8 cellular contexts compared by ENCODE assay signal in genomic region chr9:137028013-137028280, GRCh38. TPM values are rescaled to one million over a fixed set of nuclear protein-coding genes. Genes with fewer than 3 reads are reported as not detected.
DNase-seq lines count a peak whose midpoint lies in the region; ATAC-seq, FAIRE-seq and TF ChIP-seq lines count a peak whose summit lies in the region.

TSS of gene ABCA2 (minus strand) at chr9:137028237. CDS start at chr9:137028140, 97 bp downstream.

- no peaks in the 10 kb centered on the region for H3K27me3 ChIP-seq in HL-60 (ENCODE audit: insufficient read depth, poor library complexity, severe bottlenecking)
- H3K27me3 ChIP-seq in left ventricle myocardium inferior (ENCODE audit: low read depth) = no peaks in the 10 kb centered on the region

- no peaks in the 10 kb centered on the region for H3K36me3 Mint-ChIP-seq in activated CD8-positive, alpha-beta T cell treated with anti-CD3 and anti-CD28 coated beads for 36 hours (ENCODE audit: low read depth)

- no peaks in the 10 kb centered on the region for H3K9me3 Mint-ChIP-seq in activated CD8-positive, alpha-beta T cell treated with anti-CD3 and anti-CD28 coated beads for 36 hours

- FAIRE-seq in D721Med (lab: Jason Lieb, UNC) = no peak

- POLR2A ChIA-PET in activated CD8-positive, alpha-beta T cell treated with anti-CD3 and anti-CD28 coated beads for 36 hours (lab: Charles Lee) = interaction anchor here (1.6 kb wide), 1 partner anchor 26 kb away, joined by 3 read pairs; the partner anchor contains the start of gene ENTPD2

- DNase-seq in HL-60 (ENCODE audit: low read depth in 1 of 2, low spot score in 1 of 2) (no peak), left ventricle myocardium inferior (no peak), retinal pigment epithelial cell (ENCODE audit: low read depth) (no peak), D721Med (ENCODE audit: insufficient read length, low spot score) (no peak), NCI-H82 treated with DMSO at 0.1 percent for 48 hours (lab: John Stamatoyannopoulos, UW; ENCODE audit: unreplicated experiment) (no peak)
- DNase-seq in activated CD8-positive, alpha-beta T cell treated with anti-CD3 and anti-CD28 coated beads for 36 hours = no peak

- H3K27ac Mint-ChIP-seq in activated CD8-positive, alpha-beta T cell treated with anti-CD3 and anti-CD28 coated beads for 36 hours = peak within 1 kb of the TSS; percentile 25

- H3K27me3 Mint-ChIP-seq in activated CD8-positive, alpha-beta T cell treated with anti-CD3 and anti-CD28 coated beads for 36 hours = no peaks in the 10 kb centered on the region

- CTCF ChIA-PET in activated CD8-positive, alpha-beta T cell treated with anti-CD3 and anti-CD28 coated beads for 36 hours (lab: Charles Lee) = interaction anchor here (1.0 to 8.3 kb wide), 12 partner anchors 17 to 186 kb away, joined by 3 to 109 read pairs (median 13); partner anchors contain the start of genes AJM1, CLIC3, MAN1B1 and NPDC1

- no peak for ATAC-seq in activated CD8-positive, alpha-beta T cell treated with anti-CD3 and anti-CD28 coated beads for 36 hours
- no peak for ATAC-seq in GM21526 (IDR thresholded peaks at IDR 0.05; ENCODE audit: low FRiP score, unreplicated experiment)
- no peak for ATAC-seq in GM19035 (IDR thresholded peaks at IDR 0.05; ENCODE audit: unreplicated experiment)

- TF ChIP-seq CTCF in HL-60 (IDR thresholded peaks at IDR 0.05; ENCODE audit: insufficient read depth, low read length) (no peak), left ventricle myocardium inferior (IDR thresholded peaks at IDR 0.05; ENCODE audit: borderline replicate concordance) (no peak), retinal pigment epithelial cell (conservative IDR thresholded peaks at IDR 0.05; ENCODE audit: low read depth, low read length) (no peak), D721Med (IDR thresholded peaks at IDR 0.05; ENCODE audit: insufficient read depth, missing control alignments) (no peak)
- TF ChIP-seq CTCF in activated CD8-positive, alpha-beta T cell treated with anti-CD3 and anti-CD28 coated beads for 36 hours (IDR thresholded peaks at IDR 0.05) = no peak

- peak within 1 kb of the TSS; percentile 98 for H3K27ac ChIP-seq in HL-60 (replicated peaks)
- H3K27ac ChIP-seq in left ventricle myocardium inferior (replicated peaks) = peak within 1 kb of the TSS; percentile 66

- intact Hi-C loops in activated CD8-positive, alpha-beta T cell treated with anti-CD3 and anti-CD28 coated beads for 36 hours (cut with micrococcal nuclease) = no loop called here
- intact Hi-C loops in left ventricle myocardium inferior (cut with micrococcal nuclease) = no loop called here

- peak within 1 kb of the TSS; percentile 72 for H3K4me3 Mint-ChIP-seq in activated CD8-positive, alpha-beta T cell treated with anti-CD3 and anti-CD28 coated beads for 36 hours

- no peaks in the 10 kb centered on the region for H3K9me3 ChIP-seq in left ventricle myocardium inferior (replicated peaks)

- H3K4me3 ChIP-seq in HL-60 (replicated peaks; ENCODE audit: insufficient read depth, low read length) (peak within 1 kb of the TSS; percentile 88), left ventricle myocardium inferior (peak within 1 kb of the TSS; percentile 77), retinal pigment epithelial cell (ENCODE audit: low read length) (peak within 1 kb of the TSS; percentile 55)

- peaks cover 31% of the 10 kb centered on the region for H3K4me1 ChIP-seq in left ventricle myocardium inferior

- H3K4me1 Mint-ChIP-seq in activated CD8-positive, alpha-beta T cell treated with anti-CD3 and anti-CD28 coated beads for 36 hours (ENCODE audit: low read depth) = peaks cover 41% of the 10 kb centered on the region

- no peaks in the 10 kb centered on the region for H3K36me3 ChIP-seq in left ventricle myocardium inferior

RNA-seq across cellular contexts. Expression of gene ABCA2, which starts in this region (rescaled TPM):
- total RNA-seq in activated CD8-positive, alpha-beta T cell treated with anti-CD3 and anti-CD28 coated beads for 36 hours = 10 to 100 TPM; 11.8 to 16.2 TPM
- 29.9 TPM for total RNA-seq in left ventricle myocardium inferior
